Comparison of ENCODE assay signal across 8 cellular contexts in the genomic region with DNA sequence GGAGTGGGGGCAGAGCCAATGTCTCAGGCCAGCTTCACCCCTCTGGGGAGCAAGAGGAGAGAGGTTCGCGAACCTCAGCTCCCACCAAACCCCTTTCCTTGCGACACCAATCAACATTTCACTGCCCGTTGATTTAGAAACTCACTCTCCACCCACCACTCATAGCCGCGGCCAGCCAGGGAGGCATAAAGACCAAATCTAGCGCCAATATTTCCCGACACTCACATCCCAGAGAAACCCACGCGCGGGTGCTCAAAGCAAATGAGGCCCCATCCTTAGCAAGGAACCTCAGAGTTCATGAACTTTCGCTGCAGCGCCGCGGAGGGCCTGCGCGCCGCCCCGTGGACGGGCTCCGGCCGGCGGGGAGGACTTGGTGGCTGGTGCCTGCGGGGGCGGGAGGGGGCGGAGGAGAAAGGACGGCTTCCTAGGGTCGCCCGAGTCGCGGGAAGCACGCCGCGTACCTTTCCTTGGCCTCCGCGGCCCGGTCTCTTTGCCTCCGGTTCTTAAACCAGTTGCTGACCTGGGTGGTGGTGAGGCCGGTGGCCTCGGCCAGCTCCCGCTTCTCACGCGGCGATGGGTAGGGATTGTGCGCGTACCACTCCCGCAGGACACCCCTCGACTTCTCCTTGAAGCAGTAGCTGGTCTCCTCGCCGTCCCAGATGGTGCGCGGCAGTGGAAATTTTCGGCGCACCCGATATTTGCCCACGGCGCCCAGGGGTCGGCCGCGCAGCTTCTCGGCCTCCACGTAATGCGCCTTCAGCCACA. TPM values are rescaled to one million over a fixed set of nuclear protein-coding genes. Genes with fewer than 3 reads are reported as not detected.
DNase-seq lines count a peak whose midpoint lies in the region; ATAC-seq and TF ChIP-seq lines count a peak whose summit lies in the region.

No MANE protein-coding gene starts in this region.

- no peaks in the 10 kb centered on the region for H3K9me3 Mint-ChIP-seq in activated naive CD4-positive, alpha-beta T cell treated with anti-CD3 and anti-CD28 coated beads, Interleukin-2, amount 10 ng/mL, durations not matched to agents 7 days and 5 days
- no peaks in the 10 kb centered on the region for H3K9me3 Mint-ChIP-seq in activated T-helper 1 cell treated with anti-CD3 and anti-CD28 coated beads, Interleukin-12 subunit alpha, Interleukin-12 subunit beta, Interleukin-2, Interleukin-4 antibody, amounts not matched to agents 30 ng/mL and 10 ng/mL and 1 ng/mL, durations not matched to agents 14 hours and 24 hours and 36 hours
- peaks cover 0 to 8% (median 0%) of the 10 kb centered on the region in 6 donors for H3K9me3 Mint-ChIP-seq in immature natural killer cell

- peak overlapping the region; percentile 78 to 85 for H3K27ac ChIP-seq in tibial artery

- H3K4me3 Mint-ChIP-seq in activated naive CD4-positive, alpha-beta T cell treated with anti-CD3 and anti-CD28 coated beads, Interleukin-2, amount 10 ng/mL, durations not matched to agents 7 days and 5 days = peak overlapping the region; percentile 45
- peak overlapping the region; percentile 69 for H3K4me3 Mint-ChIP-seq in activated T-helper 1 cell treated with anti-CD3 and anti-CD28 coated beads, Interleukin-12 subunit alpha, Interleukin-12 subunit beta, Interleukin-2, Interleukin-4 antibody, amounts not matched to agents 30 ng/mL and 10 ng/mL and 1 ng/mL, durations not matched to agents 14 hours and 24 hours and 36 hours
- H3K4me3 Mint-ChIP-seq in immature natural killer cell = peak overlapping the region in 4 of 5 donors; percentile 40 to 69 (median 55)

- no peak for DNase-seq in activated naive CD4-positive, alpha-beta T cell treated with anti-CD3 and anti-CD28 coated beads, Interleukin-2, amount 10 ng/mL, durations not matched to agents 7 days and 5 days
- DNase-seq in activated naive CD4-positive, alpha-beta T cell (lab: John Stamatoyannopoulos, UW) = no peak
- no peak for DNase-seq in activated T-helper 1 cell treated with anti-CD3 and anti-CD28 coated beads, Interleukin-12 subunit alpha, Interleukin-12 subunit beta, Interleukin-2, Interleukin-4 antibody, amounts not matched to agents 30 ng/mL and 10 ng/mL and 1 ng/mL, durations not matched to agents 14 hours and 24 hours and 36 hours (ENCODE audit: low spot score)
- DNase-seq in immature natural killer cell (no peak), tibial artery (peak; percentile 53 to 72), COLO829 (ENCODE audit: low spot score) (no peak)

- H3K27me3 ChIP-seq in tibial artery = peaks cover 0 to 11% of the 10 kb centered on the region in 2 donors

- CTCF ChIA-PET in activated naive CD4-positive, alpha-beta T cell treated with anti-CD3 and anti-CD28 coated beads, Interleukin-2, amount 10 ng/mL, durations not matched to agents 7 days and 5 days (lab: Charles Lee) = interaction anchor here (0.8 to 1.2 kb wide), 2 partner anchors 21 to 130 kb away, joined by 3 to 4 read pairs; no protein-coding TSS in a partner anchor

- H3K4me1 Mint-ChIP-seq in activated naive CD4-positive, alpha-beta T cell treated with anti-CD3 and anti-CD28 coated beads, Interleukin-2, amount 10 ng/mL, durations not matched to agents 7 days and 5 days = peaks cover 42% of the 10 kb centered on the region
- peaks cover 51% of the 10 kb centered on the region for H3K4me1 Mint-ChIP-seq in activated T-helper 1 cell treated with anti-CD3 and anti-CD28 coated beads, Interleukin-12 subunit alpha, Interleukin-12 subunit beta, Interleukin-2, Interleukin-4 antibody, amounts not matched to agents 30 ng/mL and 10 ng/mL and 1 ng/mL, durations not matched to agents 14 hours and 24 hours and 36 hours (ENCODE audit: low read depth)
- peaks cover 20 to 24% of the 10 kb centered on the region in 2 donors for H3K4me1 Mint-ChIP-seq in immature natural killer cell

- peak overlapping the region; percentile 11 for H3K27ac Mint-ChIP-seq in activated naive CD4-positive, alpha-beta T cell treated with anti-CD3 and anti-CD28 coated beads, Interleukin-2, amount 10 ng/mL, durations not matched to agents 7 days and 5 days
- H3K27ac Mint-ChIP-seq in activated T-helper 1 cell treated with anti-CD3 and anti-CD28 coated beads, Interleukin-12 subunit alpha, Interleukin-12 subunit beta, Interleukin-2, Interleukin-4 antibody, amounts not matched to agents 30 ng/mL and 10 ng/mL and 1 ng/mL, durations not matched to agents 14 hours and 24 hours and 36 hours = peak overlapping the region; percentile 79
- no peak overlapping the region for H3K27ac Mint-ChIP-seq in immature natural killer cell

- H3K4me3 ChIP-seq in tibial artery = peak overlapping the region; percentile 72 to 77

- peak; percentile 10 to 15 for TF ChIP-seq CTCF in tibial artery (IDR thresholded peaks at IDR 0.05)

- intact Hi-C loops in activated T-helper 1 cell treated with anti-CD3 and anti-CD28 coated beads, Interleukin-12 subunit alpha, Interleukin-12 subunit beta, Interleukin-2, Interleukin-4 antibody, amounts not matched to agents 30 ng/mL and 10 ng/mL and 1 ng/mL, durations not matched to agents 14 hours and 24 hours and 36 hours (cut with micrococcal nuclease) = loop anchor here (10.0 kb wide), 1 partner anchor 314 kb away; no protein-coding TSS in a partner anchor
- intact Hi-C loops in tibial artery (cut with DNase I; ENCODE audit: low total_unique reads) = loop anchor here (5.0 kb wide), 1 partner anchor 89 kb away; no protein-coding TSS in a partner anchor

- ATAC-seq in HG02642 (IDR thresholded peaks at IDR 0.05; ENCODE audit: poor library complexity, unreplicated experiment) (no peak), HG03342 (IDR thresholded peaks at IDR 0.05; ENCODE audit: unreplicated experiment) (no peak)

- peaks cover 3% of the 10 kb centered on the region for H3K36me3 Mint-ChIP-seq in activated naive CD4-positive, alpha-beta T cell treated with anti-CD3 and anti-CD28 coated beads, Interleukin-2, amount 10 ng/mL, durations not matched to agents 7 days and 5 days
- H3K36me3 Mint-ChIP-seq in activated T-helper 1 cell treated with anti-CD3 and anti-CD28 coated beads, Interleukin-12 subunit alpha, Interleukin-12 subunit beta, Interleukin-2, Interleukin-4 antibody, amounts not matched to agents 30 ng/mL and 10 ng/mL and 1 ng/mL, durations not matched to agents 14 hours and 24 hours and 36 hours (ENCODE audit: low read depth) = peaks cover 4% of the 10 kb centered on the region
- no peaks in the 10 kb centered on the region for H3K36me3 Mint-ChIP-seq in immature natural killer cell

- H3K4me1 ChIP-seq in tibial artery = peaks cover 0 to 66% (median 28%) of the 10 kb centered on the region in 4 donors

- H3K36me3 ChIP-seq in tibial artery = no peaks in the 10 kb centered on the region

- H3K9me3 ChIP-seq in tibial artery = no peaks in the 10 kb centered on the region

- peaks cover 99% of the 10 kb centered on the region for H3K27me3 Mint-ChIP-seq in activated naive CD4-positive, alpha-beta T cell treated with anti-CD3 and anti-CD28 coated beads, Interleukin-2, amount 10 ng/mL, durations not matched to agents 7 days and 5 days
- H3K27me3 Mint-ChIP-seq in activated T-helper 1 cell treated with anti-CD3 and anti-CD28 coated beads, Interleukin-12 subunit alpha, Interleukin-12 subunit beta, Interleukin-2, Interleukin-4 antibody, amounts not matched to agents 30 ng/mL and 10 ng/mL and 1 ng/mL, durations not matched to agents 14 hours and 24 hours and 36 hours (ENCODE audit: insufficient read depth) = peaks cover 84% of the 10 kb centered on the region
- H3K27me3 Mint-ChIP-seq in immature natural killer cell (ENCODE audit: low read depth in 3 of 3) = peaks cover 31 to 41% (median 33%) of the 10 kb centered on the region in 3 donors

RNA-seq across cellular contexts. Expression of a gene that starts 0.9 kb away (rescaled TPM):
- 0.39 and 0.41 TPM in 2 replicates for total RNA-seq in activated T-helper 1 cell treated with anti-CD3 and anti-CD28 coated beads, Interleukin-12 subunit alpha, Interleukin-12 subunit beta, Interleukin-2, Interleukin-4 antibody, amounts not matched to agents 30 ng/mL and 10 ng/mL and 1 ng/mL, durations not matched to agents 14 hours and 24 hours and 36 hours
- not detected for polyA plus RNA-seq in immature natural killer cell

Comparison
In these comparisons a context has a peak if more than half of its experiments do, and no peak if none do; other contexts are left out.
1. DNase-seq: peak in tibial artery (2 of 2); none in activated naive CD4-positive, alpha-beta T cell treated with anti-CD3 and anti-CD28 coated beads, Interleukin-2, amount 10 ng/mL, durations not matched to agents 7 days and 5 days (single experiment), activated naive CD4-positive, alpha-beta T cell (0 of 4), activated T-helper 1 cell treated with anti-CD3 and anti-CD28 coated beads, Interleukin-12 subunit alpha, Interleukin-12 subunit beta, Interleukin-2, Interleukin-4 antibody, amounts not matched to agents 30 ng/mL and 10 ng/mL and 1 ng/mL, durations not matched to agents 14 hours and 24 hours and 36 hours (single experiment), immature natural killer cell (0 of 3) and COLO829 (single experiment).
2. H3K27ac Mint-ChIP-seq: peak in activated naive CD4-positive, alpha-beta T cell treated with anti-CD3 and anti-CD28 coated beads, Interleukin-2, amount 10 ng/mL, durations not matched to agents 7 days and 5 days (single experiment) and activated T-helper 1 cell treated with anti-CD3 and anti-CD28 coated beads, Interleukin-12 subunit alpha, Interleukin-12 subunit beta, Interleukin-2, Interleukin-4 antibody, amounts not matched to agents 30 ng/mL and 10 ng/mL and 1 ng/mL, durations not matched to agents 14 hours and 24 hours and 36 hours (single experiment); none in immature natural killer cell (0 of 6).
3. Peak in every context shown above with its lines, with median percentiles within 50 percentile points of each other: H3K4me3 Mint-ChIP-seq.